Comparison of ENCODE assay signal across 22 cellular contexts in the genomic region with DNA sequence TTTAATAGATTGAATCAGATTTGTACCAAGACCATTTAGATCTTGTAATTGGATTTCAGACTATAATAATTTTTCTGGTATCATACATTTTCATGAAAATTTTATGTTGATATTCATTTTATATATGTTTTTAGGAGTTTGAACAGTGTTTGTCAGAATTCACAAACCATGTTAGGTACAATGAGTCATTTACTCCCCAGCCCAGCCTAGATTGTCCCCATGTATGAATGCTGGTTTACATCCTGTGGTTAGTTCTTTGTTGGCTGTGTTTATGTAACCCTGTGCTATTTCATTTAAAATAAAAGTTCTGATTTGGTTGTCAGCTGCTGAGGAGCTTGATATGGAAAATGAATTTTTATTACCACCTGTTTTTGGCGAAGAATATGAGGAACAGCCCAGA.
A peak's percentile ranks its signal among the peaks of the same experiment; 100 is the strongest.
DNase-seq lines count a peak whose midpoint lies in the region; ATAC-seq and TF ChIP-seq lines count a peak whose summit lies in the region.
"Had no signal": no experiment of that assay in that cellular context is flagged by ENCODE, and none has a peak within 500 bp of the region (broad histone marks: within the 10 kb centered on the region; RNA-seq: fewer than 3 reads in every experiment).

No MANE protein-coding gene starts in this region.

- no peak overlapping the region for H3K18ac ChIP-seq in IMR-90 (ENCODE audit: low read depth, low read length)

- no peak overlapping the region for H3K4ac ChIP-seq in IMR-90 (ENCODE audit: low read depth, low read length)

- BruUV-seq in IMR-90 (replicated peaks; lab: Mats Ljungman, UMichigan), result no TSS peak

- no peak overlapping the region for H2AFZ ChIP-seq in IMR-90 (replicated peaks; ENCODE audit: low read length, poor library complexity)

- H4K5ac ChIP-seq in IMR-90 (ENCODE audit: low read depth, low read length), result no peak overlapping the region

- no peak overlapping the region for H2BK5ac ChIP-seq in IMR-90 (ENCODE audit: low read depth, low read length, poor library complexity, severe bottlenecking)

- peaks cover 29% of the 10 kb centered on the region for H3K36me3 ChIP-seq in IMR-90 (ENCODE audit: control insufficient read depth, insufficient read depth, low read length)
- H3K36me3 ChIP-seq in brain microvascular endothelial cell (replicated peaks), result peaks cover 47% of the 10 kb centered on the region

- no peak overlapping the region for H2AK5ac ChIP-seq in IMR-90 (ENCODE audit: low read depth, low read length)

- H2BK120ac ChIP-seq in IMR-90 (ENCODE audit: low read depth, low read length), result no peak overlapping the region

- ATAC-seq in IMR-90 (ENCODE audit: low read depth), result peak; percentile 82
- ATAC-seq: activated T-cell treated with anti-CD3 and anti-CD28 coated beads, Interleukin-2, amount 50 U/mL, for 4 hours; K562; stimulated activated memory B cell treated with anti-CD40 and anti-IgM and Interleukin-4, amounts not matched to agents 10 μg/mL and 1 μg/mL and 100 μg/mL, for 72 hours; T-cell had no signal

- in situ Hi-C loops in IMR-90 (cut with MboI; ENCODE audit: low sequenced_read_pairs) (no loop called here), brain microvascular endothelial cell (cut with HindIII; ENCODE audit: low pct_ligation_motif_present, low sequenced_read_pairs) (no loop called here)

- no peak for TF ChIP-seq RAD21 in IMR-90 (IDR thresholded peaks at IDR 0.05; ENCODE audit: low read length)

- H3K4me3 ChIP-seq in IMR-90 (ENCODE audit: insufficient read depth, low read depth, low read length) (no peak overlapping the region), brain microvascular endothelial cell (ENCODE audit: low read depth, low read length) (no peak overlapping the region), foreskin fibroblast (ENCODE audit: low read depth in 1 of 2, low read length in 2 of 2) (no peak overlapping the region)
- H3K4me3 ChIP-seq: breast epithelium, K562, right atrium auricular region, transverse colon had no signal

- no peak overlapping the region for H2AK9ac ChIP-seq in IMR-90 (replicated peaks; ENCODE audit: low read depth, low read length, poor library complexity)

- dilution Hi-C loops in IMR-90 (cut with HindIII; ENCODE audit: low sequenced_read_pairs, unreplicated experiment), result no loop called here

- H3K4me2 ChIP-seq in IMR-90 (ENCODE audit: low read depth, low read length), result no peak overlapping the region

- H3K4me1 ChIP-seq in IMR-90 (ENCODE audit: control insufficient read depth, insufficient read depth, low read length), result no peaks in the 10 kb centered on the region
- H3K4me1 ChIP-seq: breast epithelium, right atrium auricular region, transverse colon had no signal

- no peak overlapping the region for H2BK20ac ChIP-seq in IMR-90 (ENCODE audit: low read depth, low read length)

- intact Hi-C loops in IMR-90 (cut with micrococcal nuclease), result loop anchor here (2.0 to 10.0 kb wide), 2 partner anchors 15 to 49 kb away; no protein-coding TSS in a partner anchor

- DNase-seq in ELR (ENCODE audit: low read depth) (peak; percentile 60), IMR-90 (peak; percentile 77), brain microvascular endothelial cell (peak; percentile 64), lung microvascular endothelial cell (ENCODE audit: low read depth in 2 of 2) (peak; percentile 66 to 79), NCI-H2081 (lab: John Stamatoyannopoulos, UW) (no peak), foreskin fibroblast (no peak), globus pallidus (ENCODE audit: low spot score) (no peak)
- DNase-seq: activated CD4-positive, alpha-beta T cell treated with anti-CD3 and anti-CD28 coated beads, Interleukin-2, amount 50 U/mL, for 48 hours; activated naive CD4-positive, alpha-beta T cell treated with anti-CD3 and anti-CD28 coated beads, Interleukin-2, amount 50 U/mL, for 16 hours; activated T-cell treated with anti-CD3 and anti-CD28 coated beads, Interleukin-2, amount 50 U/mL, for 4 hours; DND-41; NCI-H1105 treated with DMSO at 0.1 percent for 48 hours; NCI-H524 treated with DMSO at 0.1 percent for 48 hours; nucleus accumbens; SHP77 treated with DMSO at 0.1 percent for 48 hours; T-cell; transverse colon had no signal

- H2BK15ac ChIP-seq in IMR-90 (ENCODE audit: low read depth, low read length), result no peak overlapping the region

- no peaks in the 10 kb centered on the region for H3K9me3 ChIP-seq in IMR-90 (ENCODE audit: control insufficient read depth, insufficient read depth, low read length)
- H3K9me3 ChIP-seq: breast epithelium, right atrium auricular region, transverse colon had no signal

- WGBS in IMR-90 (ENCODE audit: extremely low coverage in 2 of 2, insufficient read length in 1 of 2), 2 experiments, result no CpG with 5 or more reads among the region's 1 CpG

- no peak for TF ChIP-seq POLR2A in IMR-90 (IDR thresholded peaks at IDR 0.05; ENCODE audit: low read depth, low read length)

- H3K27me3 ChIP-seq in IMR-90 (ENCODE audit: control insufficient read depth, insufficient read depth, low read length), result no peaks in the 10 kb centered on the region
- no peaks in the 10 kb centered on the region for H3K27me3 ChIP-seq in brain microvascular endothelial cell (replicated peaks)
- H3K27me3 ChIP-seq: breast epithelium, right atrium auricular region, transverse colon had no signal

- no peaks in the 10 kb centered on the region; the same call in none of the 2 replicates for H4K20me1 ChIP-seq in IMR-90 (ENCODE audit: insufficient read depth, low read length)

- H3K9me1 ChIP-seq in IMR-90 (ENCODE audit: insufficient read depth, low read length), result peaks cover 3% of the 10 kb centered on the region; the same call in 1 of the 2 replicates

- H3K14ac ChIP-seq in IMR-90 (replicated peaks; ENCODE audit: low read depth, low read length), result no peak overlapping the region

- H4K91ac ChIP-seq in IMR-90 (ENCODE audit: insufficient read depth, low read depth, low read length), result no peak overlapping the region

- H3K79me1 ChIP-seq in IMR-90 (ENCODE audit: low read depth in 1 of 2, low read length in 2 of 2), result no peaks in the 10 kb centered on the region; a peak in 1 of 4 replicates

- no peak for TF ChIP-seq CTCF in IMR-90 (conservative IDR thresholded peaks at IDR 0.05; ENCODE audit: low read depth, low read length)
- no peak for TF ChIP-seq CTCF in brain microvascular endothelial cell (IDR thresholded peaks at IDR 0.05; ENCODE audit: low read depth, low read length, missing control alignments)
- TF ChIP-seq CTCF in foreskin fibroblast (IDR thresholded peaks at IDR 0.05; ENCODE audit: low read depth, low read length), result no peak

- CTCF ChIA-PET in IMR-90 (lab: Yijun Ruan, JAX), result no interaction called here

- POLR2A ChIA-PET in IMR-90 (lab: Charles Lee; ENCODE audit: unreplicated experiment), result no interaction called here

- H3K27ac ChIP-seq in IMR-90 (ENCODE audit: insufficient read depth, low read length) (no peak overlapping the region), brain microvascular endothelial cell (no peak overlapping the region)
- H3K27ac ChIP-seq: breast epithelium, epithelial cell of prostate, right atrium auricular region, transverse colon had no signal

- no peak overlapping the region for H3K23ac ChIP-seq in IMR-90 (ENCODE audit: low read depth, low read length)

- H3K56ac ChIP-seq in IMR-90 (ENCODE audit: extremely low read depth, insufficient read depth, low read length), result no peak overlapping the region

- H4K8ac ChIP-seq in IMR-90 (ENCODE audit: low read depth in 2 of 2, low read length in 2 of 2), result no peak overlapping the region

- no peak overlapping the region for H3K9ac ChIP-seq in IMR-90 (ENCODE audit: low read depth, low read length)

TF ChIP-seq in IMR-90, 13 proteins besides CTCF, POLR2A, EP300 and RAD21:
- no peak for TF ChIP-seq MAZ (IDR thresholded peaks at IDR 0.05; ENCODE audit: borderline replicate concordance, low read depth, low read length)
- no peak for TF ChIP-seq MXI1 (IDR thresholded peaks at IDR 0.05; ENCODE audit: borderline replicate concordance, low read depth, low read length)
- TF ChIP-seq RCOR1 (IDR thresholded peaks at IDR 0.05; ENCODE audit: insufficient replicate concordance, low read length), result no peak
- TF ChIP-seq FOS (IDR thresholded peaks at IDR 0.05; ENCODE audit: low read depth, low read length), result no peak
- TF ChIP-seq MAFK (IDR thresholded peaks at IDR 0.05; ENCODE audit: low read depth, low read length), result no peak
- TF ChIP-seq CEBPB (IDR thresholded peaks at IDR 0.05; ENCODE audit: low read depth, low read length), result no peak
- TF ChIP-seq, protein P1, sequence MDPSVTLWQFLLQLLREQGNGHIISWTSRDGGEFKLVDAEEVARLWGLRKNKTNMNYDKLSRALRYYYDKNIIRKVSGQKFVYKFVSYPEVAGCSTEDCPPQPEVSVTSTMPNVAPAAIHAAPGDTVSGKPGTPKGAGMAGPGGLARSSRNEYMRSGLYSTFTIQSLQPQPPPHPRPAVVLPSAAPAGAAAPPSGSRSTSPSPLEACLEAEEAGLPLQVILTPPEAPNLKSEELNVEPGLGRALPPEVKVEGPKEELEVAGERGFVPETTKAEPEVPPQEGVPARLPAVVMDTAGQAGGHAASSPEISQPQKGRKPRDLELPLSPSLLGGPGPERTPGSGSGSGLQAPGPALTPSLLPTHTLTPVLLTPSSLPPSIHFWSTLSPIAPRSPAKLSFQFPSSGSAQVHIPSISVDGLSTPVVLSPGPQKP (IDR thresholded peaks at IDR 0.05; ENCODE audit: borderline replicate concordance, low read depth, low read length), result no peak
- TF ChIP-seq BHLHE40 (IDR thresholded peaks at IDR 0.05; ENCODE audit: low read depth, low read length), result no peak
- TF ChIP-seq NFE2L2 (IDR thresholded peaks at IDR 0.05; ENCODE audit: low read depth, low read length), result no peak
- no peak for TF ChIP-seq CHD1 (IDR thresholded peaks at IDR 0.05; ENCODE audit: low read depth, low read length)
TF ChIP-seq in IMR-90: peak in this region for 0.

Comparison
In these comparisons a context has a peak if more than half of its experiments do, and no peak if none do; other contexts are left out.
1. DNase-seq: peak in ELR (single experiment), IMR-90 (single experiment), brain microvascular endothelial cell (single experiment) and lung microvascular endothelial cell (2 of 2); none in NCI-H2081 (0 of 2), foreskin fibroblast (0 of 2) and globus pallidus (single experiment).